ENCODE assay signal across 1 cellular context in genomic region chr15:48800811-48801460, GRCh38.
TF ChIP-seq lines count a peak whose summit lies in the region.

No MANE protein-coding gene starts in this region.

TF ChIP-seq in GM23338, 12 proteins besides CTCF, POLR2A, EP300 and RAD21 (continued from another document):
- TF ChIP-seq REST (IDR thresholded peaks at IDR 0.05; ENCODE audit: unreplicated experiment) (no peak), CREB1 (CRISPR knock-in tag; IDR thresholded peaks at IDR 0.05; ENCODE audit: low read depth) (no peak)
TF ChIP-seq in GM23338: peak in this region for 0.
